ENCODE assay signal across 9 cellular contexts in the genomic region with DNA sequence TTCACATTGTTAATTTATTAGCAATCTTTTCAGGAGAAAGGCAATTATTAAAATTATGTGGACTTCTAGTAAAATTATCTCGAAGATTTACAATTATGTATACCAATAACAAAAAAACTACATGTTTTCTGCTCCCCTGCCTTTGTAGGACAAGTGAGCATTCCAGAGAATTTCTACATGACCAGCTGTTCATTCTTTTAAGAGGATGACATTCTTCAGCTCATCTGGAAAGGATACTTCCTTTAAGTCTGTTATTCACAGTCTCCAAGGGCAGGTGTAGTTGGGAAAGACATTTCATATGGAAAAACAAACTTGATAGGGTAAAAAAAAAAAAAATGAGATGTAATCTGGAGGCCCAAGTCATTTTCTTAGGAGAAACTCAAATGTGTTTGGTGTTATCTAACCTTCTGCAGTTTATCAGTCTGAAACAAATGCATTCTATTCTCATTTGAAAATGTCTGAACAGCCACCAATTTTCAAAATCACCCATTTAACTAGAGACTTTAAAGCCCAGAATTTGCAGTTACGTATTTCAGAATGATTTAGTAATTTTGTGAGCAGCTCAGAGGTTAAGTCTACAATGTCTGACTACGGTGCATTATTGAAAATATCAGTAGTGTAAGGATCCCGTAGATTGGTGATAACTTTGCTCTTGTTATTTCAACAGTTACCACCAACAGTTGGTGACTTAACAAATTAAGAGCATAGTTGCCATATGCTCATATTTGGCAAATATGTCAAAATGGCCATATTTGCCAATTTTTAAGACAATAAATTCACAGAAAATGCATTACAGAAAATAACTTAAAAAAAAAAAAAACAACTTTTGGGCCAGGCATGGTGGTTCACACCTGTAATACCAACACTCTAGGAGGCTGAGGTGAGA. TPM values are rescaled to one million over a fixed set of nuclear protein-coding genes. Genes with fewer than 3 reads are reported as not detected.
DNase-seq lines count a peak whose midpoint lies in the region; ATAC-seq, FAIRE-seq and TF ChIP-seq lines count a peak whose summit lies in the region.
"Had no signal": no experiment of that assay in that cellular context is flagged by ENCODE, and none has a peak within 500 bp of the region (broad histone marks: within the 10 kb centered on the region; RNA-seq: fewer than 3 reads in every experiment).

No MANE protein-coding gene starts in this region.

- peaks cover 38% of the 10 kb centered on the region for H3K4me1 ChIP-seq in CD4-positive, CD25-positive, alpha-beta regulatory T cell (ENCODE audit: control insufficient read depth, insufficient read depth, low read length, poor library complexity, severe bottlenecking)
- H3K4me1 ChIP-seq in H1 (replicated peaks in 1 of 4; ENCODE audit: control insufficient read depth in 3 of 4, insufficient read depth in 4 of 4, low read length in 3 of 4) = peaks cover 0 to 11% (median 4%) of the 10 kb centered on the region in 4 experiments; a peak in 5 of 7 replicates

- H2AK5ac ChIP-seq in H1 (ENCODE audit: low read depth, low read length) = no peak overlapping the region

- H2BK20ac ChIP-seq in H1 (ENCODE audit: low read length) = no peak overlapping the region

- H4K20me1 ChIP-seq in H1 (replicated peaks in 1 of 2; ENCODE audit: control insufficient read depth in 1 of 2, insufficient read depth in 2 of 2, low read length in 2 of 2) = peaks cover 2 to 7% of the 10 kb centered on the region in 2 experiments

- peak overlapping the region; percentile 90 to 97 (median 92) for H3K4me3 Mint-ChIP-seq in CD4-positive, CD25-positive, alpha-beta regulatory T cell
- H3K4me3 Mint-ChIP-seq in nephron = peak overlapping the region; percentile 92 to 97 (median 96)

- no peak overlapping the region for H4K8ac ChIP-seq in H1 (ENCODE audit: extremely low read depth, insufficient read depth, low read length)

- peaks cover 4% of the 10 kb centered on the region for H3K79me1 ChIP-seq in H1 (ENCODE audit: low read depth, low read length)

- FAIRE-seq in H1 (lab: Jason Lieb, UNC) = no peak
- FAIRE-seq: GM18507 had no signal

- H3K56ac ChIP-seq in H1 (replicated peaks; ENCODE audit: insufficient read length, low read depth, low read length) = no peak overlapping the region

- no peak overlapping the region for H2BK15ac ChIP-seq in H1 (ENCODE audit: low read length)

- no peak overlapping the region for H2BK5ac ChIP-seq in H1 (ENCODE audit: low read depth, low read length)

- peak overlapping the region; percentile 98 to 99 for H3K4me2 ChIP-seq in H1 (ENCODE audit: insufficient read depth in 1 of 2, low read depth in 2 of 2, low read length in 2 of 2)

- TF ChIP-seq RAD21 in H1 (IDR thresholded peaks at IDR 0.05 in 1 of 2, conservative IDR thresholded peaks at IDR 0.05 in 1 of 2; ENCODE audit: low read depth in 2 of 2, low read length in 2 of 2) = no peak

- no peak overlapping the region for H3K14ac ChIP-seq in H1 (ENCODE audit: insufficient read length)

- CTCF ChIA-PET in H1 (lab: Charles Lee; ENCODE audit: partially characterized antibody) = interaction anchor here (0.6 to 3.8 kb wide), 10 partner anchors 9 to 1161 kb away, joined by 3 to 26 read pairs (median 6); no protein-coding TSS in a partner anchor

- TF ChIP-seq CTCF in NB4 (IDR thresholded peaks at IDR 0.05; ENCODE audit: low read depth, low read length) = no peak
- no peak for TF ChIP-seq CTCF in H1 (IDR thresholded peaks at IDR 0.05; ENCODE audit: control extremely low read depth in 1 of 3, insufficient read depth in 1 of 3, low read depth in 1 of 3, low read length in 3 of 3)
- no peak for TF ChIP-seq CTCF in nephron (IDR thresholded peaks at IDR 0.05; ENCODE audit: unreplicated experiment in 3 of 3)

- no peak overlapping the region; a peak in 1 of 7 replicates for H3K9ac ChIP-seq in H1 (replicated peaks in 1 of 4; ENCODE audit: extremely low read depth in 1 of 4, low read depth in 3 of 4, low read length in 3 of 4)

- H4K91ac ChIP-seq in H1 (replicated peaks; ENCODE audit: insufficient read length, low read length) = no peak overlapping the region

- peaks cover 6 to 40% (median 30%) of the 10 kb centered on the region in 4 donors for H3K4me1 Mint-ChIP-seq in CD4-positive, CD25-positive, alpha-beta regulatory T cell
- peaks cover 48% of the 10 kb centered on the region for H3K4me1 Mint-ChIP-seq in nephron

- no peak overlapping the region for H2AFZ ChIP-seq in H1 (ENCODE audit: low read length)

- peaks cover 0 to 2% (median 0%) of the 10 kb centered on the region in 7 donors for H3K9me3 Mint-ChIP-seq in CD4-positive, CD25-positive, alpha-beta regulatory T cell
- H3K9me3 Mint-ChIP-seq in nephron = no peaks in the 10 kb centered on the region

- H3K27ac Mint-ChIP-seq in CD4-positive, CD25-positive, alpha-beta regulatory T cell = peak overlapping the region in 1 of 3 donors; percentile 88
- peak overlapping the region; percentile 91 to 97 (median 94) for H3K27ac Mint-ChIP-seq in nephron

- H3K18ac ChIP-seq in H1 (ENCODE audit: extremely low read depth, low read length) = no peak overlapping the region

- DNase-seq in CD4-positive, CD25-positive, alpha-beta regulatory T cell = no peak
- DNase-seq in NB4 (ENCODE audit: low read depth) = no peak
- DNase-seq in H1 (ENCODE audit: low read depth in 1 of 2, low spot score in 2 of 2) = no peak
- no peak for DNase-seq in GDM1 (lab: John Stamatoyannopoulos, UW)

- H3K27me3 Mint-ChIP-seq in CD4-positive, CD25-positive, alpha-beta regulatory T cell = no peaks in the 10 kb centered on the region
- no peaks in the 10 kb centered on the region for H3K27me3 Mint-ChIP-seq in nephron (ENCODE audit: low read depth)

- POLR2A ChIA-PET in H1 (lab: Charles Lee; ENCODE audit: partially characterized antibody) = interaction anchor here (0.6 to 3.9 kb wide), 16 partner anchors 8 to 550 kb away, joined by 3 to 42 read pairs (median 3); a partner anchor contains a TSS

- TF ChIP-seq POLR2A in NB4 (IDR thresholded peaks at IDR 0.05; ENCODE audit: extremely low read depth, insufficient read length) (no peak), H1 (IDR thresholded peaks at IDR 0.05; ENCODE audit: control extremely low read depth in 1 of 2, low read depth in 2 of 2, low read length in 2 of 2) (0 out of 3 replicates have a peak, but pooled peaks of 1 of the 2 experiments have one; percentile 10)

- TF ChIP-seq EP300 in H1 (IDR thresholded peaks at IDR 0.05; ENCODE audit: borderline replicate concordance in 1 of 2, low read depth in 2 of 2, low read length in 2 of 2) = no peak

- H3K4me3 ChIP-seq in CD4-positive, CD25-positive, alpha-beta regulatory T cell (ENCODE audit: low read depth, low read length) = peak overlapping the region; percentile 58
- H3K4me3 ChIP-seq in NB4 (ENCODE audit: low read depth, low read length) (peak overlapping the region; percentile 83), H1 (ENCODE audit: extremely low read depth in 1 of 4, insufficient read depth in 2 of 4, low read depth in 3 of 4, low read length in 4 of 4) (peak overlapping the region; percentile 89 to 94 (median 92); a peak in 5 of 8 replicates)

- no peak overlapping the region for H2BK120ac ChIP-seq in H1 (replicated peaks; ENCODE audit: low read depth, low read length)

- no peak overlapping the region for H3K23ac ChIP-seq in H1 (ENCODE audit: insufficient read length)

- no peaks in the 10 kb centered on the region for H3K9me3 ChIP-seq in CD4-positive, CD25-positive, alpha-beta regulatory T cell (ENCODE audit: control insufficient read depth in 2 of 2, low read length in 2 of 2)
- H3K9me3 ChIP-seq in H1 (ENCODE audit: insufficient read depth in 2 of 2, low read depth in 1 of 2, low read length in 1 of 2) = no peaks in the 10 kb centered on the region

- no peak overlapping the region for H2BK12ac ChIP-seq in H1 (ENCODE audit: low read depth, low read length)

- H3K23me2 ChIP-seq in H1 (ENCODE audit: low read depth, low read length) = peaks cover 17% of the 10 kb centered on the region

- peak overlapping the region; percentile 88 for H3K27ac ChIP-seq in CD4-positive, CD25-positive, alpha-beta regulatory T cell (ENCODE audit: insufficient read depth, low read length, poor library complexity, severe bottlenecking)
- H3K27ac ChIP-seq in H1 (ENCODE audit: low read depth, low read length) = no peak overlapping the region

- H3K4ac ChIP-seq in H1 (replicated peaks; ENCODE audit: insufficient read length, low read depth, low read length) = no peak overlapping the region

- H3K79me2 ChIP-seq in H1 (ENCODE audit: control insufficient read depth in 1 of 2, insufficient read depth in 2 of 2, low read length in 2 of 2) = peaks cover 0 to 28% of the 10 kb centered on the region in 2 experiments; a peak in 2 of 4 replicates

- H4K5ac ChIP-seq in H1 (ENCODE audit: insufficient read length, low read depth, low read length) = no peak overlapping the region

- WGBS in H1 (ENCODE audit: extremely low coverage in 1 of 2, insufficient coverage in 1 of 2, insufficient read length in 1 of 2, insufficient replicate concordance in 2 of 2, low coverage in 1 of 2, low lambda C conversion rate in 2 of 2, missing lambda C conversion rate in 1 of 2), 2 experiments = 76% methylated on average over 4 of the region's 4 CpGs; no CpG with 5 or more reads in 1 of the 2 experiments

- ATAC-seq in CD4-positive, CD25-positive, alpha-beta regulatory T cell (ENCODE audit: low read depth in 2 of 2) = no peak
- no peak for ATAC-seq in GM19035 (IDR thresholded peaks at IDR 0.05; ENCODE audit: unreplicated experiment)
- no peak for ATAC-seq in GM21423 (IDR thresholded peaks at IDR 0.05; ENCODE audit: unreplicated experiment)
- ATAC-seq in GM21825 (IDR thresholded peaks at IDR 0.05; ENCODE audit: unreplicated experiment) = no peak

- H3K36me3 Mint-ChIP-seq in CD4-positive, CD25-positive, alpha-beta regulatory T cell = no peaks in the 10 kb centered on the region
- peaks cover 5% of the 10 kb centered on the region for H3K36me3 Mint-ChIP-seq in nephron (ENCODE audit: low read depth)

- no peaks in the 10 kb centered on the region for H3K27me3 ChIP-seq in CD4-positive, CD25-positive, alpha-beta regulatory T cell (ENCODE audit: control insufficient read depth, insufficient read depth, low read length)
- H3K27me3 ChIP-seq in H1 (replicated peaks in 1 of 4; ENCODE audit: control insufficient read depth in 3 of 4, extremely low read depth in 1 of 4, insufficient read depth in 3 of 4, low read length in 3 of 4) = no peaks in the 10 kb centered on the region; a peak in 1 of 7 replicates

- H3K36me3 ChIP-seq in CD4-positive, CD25-positive, alpha-beta regulatory T cell (ENCODE audit: control insufficient read depth, insufficient read depth, low read length) = no peaks in the 10 kb centered on the region
- peaks cover 0 to 13% (median 0%) of the 10 kb centered on the region in 4 experiments; a peak in 1 of 8 replicates for H3K36me3 ChIP-seq in H1 (ENCODE audit: control insufficient read depth in 2 of 4, insufficient read depth in 4 of 4, low read length in 3 of 4)

RNA-seq across cellular contexts. Expression of a gene that starts 1.8 kb away (rescaled TPM):
- 42.0 TPM for total RNA-seq in CD4-positive, CD25-positive, alpha-beta regulatory T cell
- 1 to 10 TPM; 1.1 to 2.0 (median 1.5) TPM for polyA plus RNA-seq in CD4-positive, CD25-positive, alpha-beta regulatory T cell
- 19.4 and 19.8 TPM in 2 replicates for total RNA-seq in H1 (2021; fragmentation: NEBNext Ultra II Directional; extraction: Animal tissue kit (Norgen Biotek cat#: 25700))
- 18.6 and 18.9 TPM in 2 replicates for polyA plus RNA-seq in H1 (2011; rRNA removed)
- polyA plus RNA-seq in H1 (2011; cell fraction: cytosol; rRNA removed) = 14.4 TPM
- polyA plus RNA-seq in H1 (2011; cell fraction: nucleus; rRNA removed) = 8.7 TPM
- polyA plus RNA-seq in H1 (2012, experiment 1 of 2) = 14.0 to 17.3 TPM (median 16.6 TPM) in 4 replicates
- polyA plus RNA-seq in H1 (2012, experiment 2 of 2) = 8.5 TPM
- polyA plus RNA-seq in H1 (2013, experiment 1 of 2) = 13.1 TPM
- polyA plus RNA-seq in H1 (2013, experiment 2 of 2) = 13.4 TPM
- polyA minus RNA-seq in H1 (2011; rRNA and poly(A)+ RNA removed) = 10.9 and 13.3 TPM in 2 replicates
- 27.4 TPM for polyA minus RNA-seq in H1 (2011; cell fraction: cytosol; rRNA and poly(A)+ RNA removed)
- polyA minus RNA-seq in H1 (2011; cell fraction: nucleus; rRNA and poly(A)+ RNA removed) = 19.7 TPM

RNA-seq across cellular contexts. Expression of a gene that starts 51.1 kb away (rescaled TPM):
- 592 TPM for total RNA-seq in CD4-positive, CD25-positive, alpha-beta regulatory T cell
- 100 to 1,000 TPM; 173 to 229 (median 206) TPM for polyA plus RNA-seq in CD4-positive, CD25-positive, alpha-beta regulatory T cell
- 1,114 and 1,159 TPM in 2 replicates for total RNA-seq in H1 (2021; fragmentation: NEBNext Ultra II Directional; extraction: Animal tissue kit (Norgen Biotek cat#: 25700))
- 145 and 202 TPM in 2 replicates for polyA plus RNA-seq in H1 (2011; rRNA removed)
- polyA plus RNA-seq in H1 (2011; cell fraction: cytosol; rRNA removed) = 348 TPM
- polyA plus RNA-seq in H1 (2011; cell fraction: nucleus; rRNA removed) = 296 TPM
- polyA plus RNA-seq in H1 (2012, experiment 1 of 2) = 563 to 1,179 TPM (median 624 TPM) in 4 replicates
- 101 TPM for polyA plus RNA-seq in H1 (2012, experiment 2 of 2)
- 1,709 TPM for polyA plus RNA-seq in H1 (2013, experiment 1 of 2)
- 1,591 TPM for polyA plus RNA-seq in H1 (2013, experiment 2 of 2)
- 124 and 173 TPM in 2 replicates for polyA minus RNA-seq in H1 (2011; rRNA and poly(A)+ RNA removed)
- polyA minus RNA-seq in H1 (2011; cell fraction: cytosol; rRNA and poly(A)+ RNA removed) = 294 TPM
- 600 TPM for polyA minus RNA-seq in H1 (2011; cell fraction: nucleus; rRNA and poly(A)+ RNA removed)
